1 cellular context compared by ENCODE assay signal in genomic region chr6:167272618-167273379, GRCh38.
TF ChIP-seq lines count a peak whose summit lies in the region.

No MANE protein-coding gene starts in this region.

TF ChIP-seq in HepG2, 621 proteins besides CTCF, POLR2A, EP300 and RAD21 (continued from another document):
- TF ChIP-seq TRAFD1 (CRISPR knock-in tag; IDR thresholded peaks at IDR 0.05; ENCODE audit: borderline replicate concordance) (no peak), AGO1 (IDR thresholded peaks at IDR 0.05; ENCODE audit: low read depth, low read length, poor library complexity, severe bottlenecking) (no peak), SMAD3 (CRISPR knock-in tag; IDR thresholded peaks at IDR 0.05) (no peak), ISL2 (CRISPR knock-in tag; IDR thresholded peaks at IDR 0.05) (peak; percentile 29; the same call in 1 of the 2 replicates), MIER3 (CRISPR knock-in tag; IDR thresholded peaks at IDR 0.05; ENCODE audit: borderline replicate concordance) (no peak), ZNF629 (CRISPR knock-in tag; conservative IDR thresholded peaks at IDR 0.05) (no peak), ZNF598 (CRISPR knock-in tag; IDR thresholded peaks at IDR 0.05; ENCODE audit: borderline replicate concordance) (0 out of 2 replicates have a peak, but pooled peaks have one; percentile 26), ZNF720 (CRISPR knock-in tag; IDR thresholded peaks at IDR 0.05) (no peak), NRL (CRISPR knock-in tag; IDR thresholded peaks at IDR 0.05; ENCODE audit: borderline replicate concordance) (0 out of 2 replicates have a peak, but pooled peaks have one; percentile 29), ELK4 (CRISPR knock-in tag; IDR thresholded peaks at IDR 0.05; ENCODE audit: borderline replicate concordance) (no peak), PATZ1 (CRISPR knock-in tag; IDR thresholded peaks at IDR 0.05) (peak; percentile 42), FOXO4 (CRISPR knock-in tag; conservative IDR thresholded peaks at IDR 0.05) (0 out of 2 replicates have a peak, but pooled peaks have one; percentile 16), ZFX (CRISPR knock-in tag; IDR thresholded peaks at IDR 0.05; ENCODE audit: low read depth) (0 out of 2 replicates have a peak, but pooled peaks have one; percentile 4), SMC3 (IDR thresholded peaks at IDR 0.05; ENCODE audit: low read length) (no peak)
